ENCODE assay signal across 8 cellular contexts in genomic region chr5:135834639-135835529, GRCh38. TPM values are rescaled to one million over a fixed set of nuclear protein-coding genes. Genes with fewer than 3 reads are reported as not detected.
DNase-seq lines count a peak whose midpoint lies in the region; ATAC-seq and TF ChIP-seq lines count a peak whose summit lies in the region.

Gene SLC25A48, plus strand, starts transcription at chr5:135834663. Its CDS starts 185 bp downstream, at chr5:135834848.

- peaks cover 54% of the 10 kb centered on the region for H3K36me3 Mint-ChIP-seq in dendritic cell treated with granulocyte-macrophage colony-stimulating factor and Interleukin-4, amounts not matched to agents 40 ng/mL and 50 ng/mL, for 4 days (ENCODE audit: low read depth)

- H3K27ac ChIP-seq in suprapubic skin = no peak within 1 kb of the TSS

- H3K4me3 ChIP-seq in suprapubic skin = peak within 1 kb of the TSS; percentile 58

- ATAC-seq in HG02970 (IDR thresholded peaks at IDR 0.05; ENCODE audit: low FRiP score, unreplicated experiment) (peak; percentile 81), HG03108 (IDR thresholded peaks at IDR 0.05; ENCODE audit: unreplicated experiment) (no peak)

- DNase-seq in ELR (ENCODE audit: low read depth) (peak; percentile 61), NCI-H82 treated with DMSO at 0.1 percent for 48 hours (lab: John Stamatoyannopoulos, UW; ENCODE audit: unreplicated experiment) (peak; percentile 3), medulla oblongata (ENCODE audit: extremely low spot score) (peak; percentile 61), suprapubic skin (ENCODE audit: low spot score in 2 of 2) (peak in 1 of 2 donors; percentile 84), hippocampal formation (lab: John Stamatoyannopoulos, UW) (no peak)

- peaks cover 85% of the 10 kb centered on the region for H3K27me3 Mint-ChIP-seq in dendritic cell treated with granulocyte-macrophage colony-stimulating factor and Interleukin-4, amounts not matched to agents 40 ng/mL and 50 ng/mL, for 4 days

- H3K9me3 ChIP-seq in suprapubic skin = no peaks in the 10 kb centered on the region

- peaks cover 39% of the 10 kb centered on the region for H3K27me3 ChIP-seq in suprapubic skin

- no peak for TF ChIP-seq CTCF in suprapubic skin (IDR thresholded peaks at IDR 0.05)

- peaks cover 18% of the 10 kb centered on the region for H3K4me1 ChIP-seq in suprapubic skin

- peak within 1 kb of the TSS; percentile 85 for H3K4me3 Mint-ChIP-seq in dendritic cell treated with granulocyte-macrophage colony-stimulating factor and Interleukin-4, amounts not matched to agents 40 ng/mL and 50 ng/mL, for 4 days

- intact Hi-C loops in dendritic cell treated with granulocyte-macrophage colony-stimulating factor and Interleukin-4, amounts not matched to agents 40 ng/mL and 50 ng/mL, for 4 days (cut with micrococcal nuclease) = loop anchor here (5.0 to 10.0 kb wide), 2 partner anchors 52 to 370 kb away; no protein-coding TSS in a partner anchor

- H3K27ac Mint-ChIP-seq in dendritic cell treated with granulocyte-macrophage colony-stimulating factor and Interleukin-4, amounts not matched to agents 40 ng/mL and 50 ng/mL, for 4 days = peak within 1 kb of the TSS; percentile 84

- no peak for TF ChIP-seq EP300 in suprapubic skin (IDR thresholded peaks at IDR 0.05)

- H3K4me1 Mint-ChIP-seq in dendritic cell treated with granulocyte-macrophage colony-stimulating factor and Interleukin-4, amounts not matched to agents 40 ng/mL and 50 ng/mL, for 4 days (ENCODE audit: low read depth) = peaks cover 63% of the 10 kb centered on the region

- TF ChIP-seq POLR2A in suprapubic skin (IDR thresholded peaks at IDR 0.05) = no peak

- H3K36me3 ChIP-seq in suprapubic skin = no peaks in the 10 kb centered on the region

- 7% methylated on average over 14 of the region's 68 CpGs for WGBS in suprapubic skin

- H3K9me3 Mint-ChIP-seq in dendritic cell treated with granulocyte-macrophage colony-stimulating factor and Interleukin-4, amounts not matched to agents 40 ng/mL and 50 ng/mL, for 4 days = peaks cover 19% of the 10 kb centered on the region

RNA-seq across cellular contexts. Expression of gene SLC25A48, which starts in this region (rescaled TPM):
- 1 to 10 TPM; 1.7 to 5.7 (median 3.1) TPM for total RNA-seq in suprapubic skin

Comparison
In these comparisons a context has a peak if more than half of its experiments do, and no peak if none do; other contexts are left out.
1. DNase-seq: peak in ELR (single experiment), NCI-H82 treated with DMSO at 0.1 percent for 48 hours (single experiment) and medulla oblongata (single experiment); none in hippocampal formation (0 of 2).